ENCODE assay signal across 21 cellular contexts in the genomic region with DNA sequence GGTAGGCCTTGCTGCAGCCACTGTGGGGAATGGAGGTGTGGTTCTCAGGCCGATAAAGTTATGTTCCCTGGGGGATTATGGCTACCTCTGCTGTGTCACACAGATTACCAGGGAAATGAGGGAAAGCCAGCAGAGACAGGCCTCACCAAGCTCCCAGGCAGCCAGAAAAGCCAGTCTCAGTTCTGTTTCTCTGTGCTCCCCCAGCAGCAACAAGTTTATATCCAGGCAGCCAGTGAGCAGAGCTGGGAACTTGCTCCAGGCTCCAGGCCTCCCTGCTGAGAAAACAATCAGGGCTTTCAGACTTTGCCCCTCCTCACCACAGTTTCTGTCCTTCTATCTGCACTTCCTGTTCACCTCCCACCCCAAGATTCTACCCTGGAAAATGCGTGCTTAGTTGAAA.
A peak's percentile ranks its signal among the peaks of the same experiment; 100 is the strongest.
DNase-seq lines count a peak whose midpoint lies in the region; ATAC-seq and TF ChIP-seq lines count a peak whose summit lies in the region.
"Had no signal": no experiment of that assay in that cellular context is flagged by ENCODE, and none has a peak within 500 bp of the region (broad histone marks: within the 10 kb centered on the region; RNA-seq: fewer than 3 reads in every experiment).

No MANE protein-coding gene starts in this region.

- H3K27me3 ChIP-seq in Karpas-422 (ENCODE audit: low read length) = no peaks in the 10 kb centered on the region
- H3K27me3 ChIP-seq: SJSA1 had no signal

- H3K9me3 ChIP-seq in Karpas-422 (ENCODE audit: low read length) = peaks cover 21% of the 10 kb centered on the region

- H3K4me1 ChIP-seq in Karpas-422 (ENCODE audit: low read length) = peaks cover 13% of the 10 kb centered on the region
- H3K4me1 ChIP-seq: SJSA1 had no signal

- no peak for ATAC-seq in HG03039 (IDR thresholded peaks at IDR 0.05; ENCODE audit: unreplicated experiment)
- ATAC-seq: PC-3 had no signal

- TF ChIP-seq CTCF in nephron (IDR thresholded peaks at IDR 0.05; ENCODE audit: unreplicated experiment in 3 of 3) = no peak

- H3K4me1 Mint-ChIP-seq in nephron = no peaks in the 10 kb centered on the region
- H3K4me1 Mint-ChIP-seq: CD4-positive, alpha-beta memory T cell had no signal

- H4K20me1 ChIP-seq in Karpas-422 (ENCODE audit: insufficient read depth, low read depth, low read length) = no peaks in the 10 kb centered on the region

- no peaks in the 10 kb centered on the region for H3K36me3 Mint-ChIP-seq in nephron (ENCODE audit: low read depth)
- H3K36me3 Mint-ChIP-seq: CD4-positive, alpha-beta memory T cell had no signal

- DNase-seq in COLO829 (ENCODE audit: low spot score) (peak; percentile 44), Karpas-422 (peak; percentile 54), epidermal melanocyte (ENCODE audit: insufficient read length, low spot score) (peak; percentile 25), NCI-H446 treated with DMSO at 0.1 percent for 48 hours (lab: John Stamatoyannopoulos, UW) (no peak), T-helper 9 cell (no peak)
- DNase-seq in effector CD8-positive, alpha-beta T cell (lab: John Stamatoyannopoulos, UW) = no peak
- DNase-seq: CD4-positive, alpha-beta memory T cell; DMS79 treated with DMSO at 0.1 percent for 48 hours; HCEC 1CT; IMR-90; Kasumi-1; MM.1S; NCI-H1105; NCI-H1694 treated with DMSO at 0.1 percent for 48 hours; NCI-H2107; NCI-H345; PC-3 had no signal

- peak overlapping the region; percentile 81 for H2AFZ ChIP-seq in Karpas-422 (ENCODE audit: low read length)

- no peak overlapping the region for H3K4me3 Mint-ChIP-seq in nephron
- H3K4me3 Mint-ChIP-seq: CD4-positive, alpha-beta memory T cell had no signal

- H3K9me3 Mint-ChIP-seq in nephron = peaks cover 39% of the 10 kb centered on the region

- H3K4me3 ChIP-seq in Karpas-422 (ENCODE audit: low read length) = no peak overlapping the region
- H3K4me3 ChIP-seq: SJSA1 had no signal

- no peaks in the 10 kb centered on the region for H3K9me2 ChIP-seq in Karpas-422 (replicated peaks; ENCODE audit: insufficient read depth, low read length)

- no peak overlapping the region for H3K4me2 ChIP-seq in Karpas-422 (ENCODE audit: low read depth, low read length, poor library complexity, severe bottlenecking)

- no peak overlapping the region for H3K27ac ChIP-seq in Karpas-422 (ENCODE audit: low read length)
- H3K27ac ChIP-seq: RWPE1, SJSA1 had no signal

- no peaks in the 10 kb centered on the region for H3K79me2 ChIP-seq in Karpas-422 (ENCODE audit: low read length)

- peak overlapping the region in 2 of 3 experiments; percentile 11 to 87 for H3K27ac Mint-ChIP-seq in nephron

- H3K36me3 ChIP-seq in Karpas-422 (ENCODE audit: insufficient read depth, low read length) = peaks cover 11% of the 10 kb centered on the region; the same call in 1 of the 2 replicates
- H3K36me3 ChIP-seq: SJSA1 had no signal

- H3K27me3 Mint-ChIP-seq in nephron (ENCODE audit: low read depth) = no peaks in the 10 kb centered on the region
- H3K27me3 Mint-ChIP-seq: CD4-positive, alpha-beta memory T cell had no signal

- H3K9ac ChIP-seq in Karpas-422 (ENCODE audit: low read length) = no peak overlapping the region

Comparison
In these comparisons a context has a peak if more than half of its experiments do, and no peak if none do; other contexts are left out.
1. DNase-seq: peak in COLO829 (single experiment), Karpas-422 (single experiment) and epidermal melanocyte (single experiment); none in effector CD8-positive, alpha-beta T cell (single experiment), NCI-H446 treated with DMSO at 0.1 percent for 48 hours (single experiment) and T-helper 9 cell (single experiment).